In the genomic region with DNA sequence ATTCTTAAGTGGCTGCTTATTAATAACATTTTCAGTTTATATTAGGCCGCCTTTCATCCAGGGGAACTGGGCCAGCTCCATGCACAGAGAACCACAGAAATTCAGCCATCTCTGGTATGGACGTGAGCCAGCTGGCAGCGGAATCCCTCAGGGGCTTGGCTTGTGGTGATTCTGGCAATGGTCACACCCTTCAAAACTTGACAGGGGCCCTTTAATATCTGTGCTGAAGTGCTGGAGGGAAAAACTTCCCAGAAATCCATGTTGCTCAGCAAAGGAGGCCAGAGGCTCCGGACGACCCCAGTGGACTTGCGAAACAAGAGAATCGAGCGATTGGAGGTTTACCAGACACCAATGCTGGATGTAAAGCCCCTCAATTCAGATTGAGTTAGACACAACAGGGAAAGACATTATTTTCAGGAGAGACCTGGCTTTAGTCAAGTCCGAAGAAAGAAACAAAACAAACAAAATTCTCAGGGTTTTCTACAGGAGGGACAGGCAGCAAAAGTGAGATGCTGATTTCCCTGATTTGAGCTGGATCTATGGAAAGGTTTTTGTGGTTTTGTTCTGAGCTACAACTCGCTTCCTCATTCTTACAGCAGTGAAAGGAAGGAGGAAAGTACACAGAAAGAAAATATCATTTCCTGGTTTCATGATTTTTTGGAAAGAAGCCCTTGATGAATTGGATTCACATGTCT, we compare ENCODE assay signal across 8 cellular contexts. TPM values are rescaled to one million over a fixed set of nuclear protein-coding genes. Genes with fewer than 3 reads are reported as not detected.
DNase-seq lines count a peak whose midpoint lies in the region; ATAC-seq and TF ChIP-seq lines count a peak whose summit lies in the region.

No MANE protein-coding gene starts in this region.

- CTCF ChIA-PET in GM10248 (lab: Yijun Ruan, JAX) = interaction anchor here (1.2 to 1.6 kb wide), 2 partner anchors 11 to 13 kb away, joined by 3 to 7 read pairs; partner anchors contain the start of gene PRICKLE2

- intact Hi-C loops in breast epithelium (cut with DNase I; ENCODE audit: low total_unique reads) (no loop called here), thyroid gland (cut with DNase I) (no loop called here), posterior cingulate gyrus (cut with DNase I) (loop anchor here (5.0 kb wide), 1 partner anchor 53 kb away; no protein-coding TSS in a partner anchor)

- POLR2A ChIA-PET in GM10248 (lab: Yijun Ruan, JAX) = no interaction called here

- peak; percentile 81 for DNase-seq in LHCN-M2 (ENCODE audit: low read depth)
- DNase-seq in breast epithelium (ENCODE audit: low spot score in 2 of 2) = peak; percentile 57 to 78
- DNase-seq in left kidney (ENCODE audit: low read depth, low spot score) = peak; percentile 23
- peak; percentile 65 to 71 for DNase-seq in thyroid gland
- DNase-seq in GM10248 (ENCODE audit: extremely low spot score) = no peak
- no peak for DNase-seq in posterior cingulate gyrus
- no peak for DNase-seq in 8988T

- H3K4me1 ChIP-seq in breast epithelium = peaks cover 2 to 25% of the 10 kb centered on the region in 2 donors
- H3K4me1 ChIP-seq in thyroid gland = peaks cover 51 to 60% of the 10 kb centered on the region in 2 donors

- H3K36me3 ChIP-seq in breast epithelium (no peaks in the 10 kb centered on the region), thyroid gland (no peaks in the 10 kb centered on the region)

- 24 to 30% methylated on average over 10 of the region's 10 CpGs for whole genome bisulfite sequencing in thyroid gland, 2 donors

- H3K9me3 ChIP-seq in breast epithelium = no peaks in the 10 kb centered on the region
- no peaks in the 10 kb centered on the region for H3K9me3 ChIP-seq in thyroid gland

- TF ChIP-seq CTCF in breast epithelium (IDR thresholded peaks at IDR 0.05) (no peak), thyroid gland (IDR thresholded peaks at IDR 0.05) (no peak), GM10248 (IDR thresholded peaks at IDR 0.05; ENCODE audit: control extremely low read depth, extremely low read depth, low read depth, missing control alignments) (no peak)

- H3K27ac ChIP-seq in breast epithelium = peak overlapping the region; percentile 93 to 94
- peak overlapping the region; percentile 58 to 72 (median 69) for H3K27ac ChIP-seq in thyroid gland

- no peak for TF ChIP-seq POLR2A in breast epithelium (IDR thresholded peaks at IDR 0.05)
- no peak for TF ChIP-seq POLR2A in thyroid gland (IDR thresholded peaks at IDR 0.05)

- H3K27me3 ChIP-seq in breast epithelium = no peaks in the 10 kb centered on the region
- no peaks in the 10 kb centered on the region for H3K27me3 ChIP-seq in thyroid gland

- H3K4me3 ChIP-seq in breast epithelium (peak overlapping the region; percentile 12 to 60 (median 41)), thyroid gland (replicated peaks in 1 of 3) (no peak overlapping the region)

- ATAC-seq in HG03045 (IDR thresholded peaks at IDR 0.05; ENCODE audit: unreplicated experiment) = no peak

RNA-seq across cellular contexts. Expression of gene PRICKLE2, which starts 11.1 kb away (rescaled TPM):
- total RNA-seq in LHCN-M2 (2014; rRNA removed) = 12.0 and 12.1 TPM in 2 replicates
- 1.8 TPM for polyA plus RNA-seq in LHCN-M2 (2012)
- 10 to 100 TPM; 35.1 to 72.5 (median 44.5) TPM for total RNA-seq in breast epithelium
- total RNA-seq in thyroid gland = 10 to 100 TPM; 28.8 to 48.1 (median 38.5) TPM

Comparison
In these comparisons a context has a peak if more than half of its experiments do, and no peak if none do; other contexts are left out.
1. DNase-seq: peak in LHCN-M2 (single experiment), breast epithelium (2 of 2), left kidney (single experiment) and thyroid gland (2 of 2); none in GM10248 (single experiment), posterior cingulate gyrus (0 of 10) and 8988T (single experiment).
2. H3K4me3 ChIP-seq: peak in breast epithelium (3 of 3); none in thyroid gland (0 of 3).